Comparison of ENCODE assay signal across 18 cellular contexts in the genomic region with DNA sequence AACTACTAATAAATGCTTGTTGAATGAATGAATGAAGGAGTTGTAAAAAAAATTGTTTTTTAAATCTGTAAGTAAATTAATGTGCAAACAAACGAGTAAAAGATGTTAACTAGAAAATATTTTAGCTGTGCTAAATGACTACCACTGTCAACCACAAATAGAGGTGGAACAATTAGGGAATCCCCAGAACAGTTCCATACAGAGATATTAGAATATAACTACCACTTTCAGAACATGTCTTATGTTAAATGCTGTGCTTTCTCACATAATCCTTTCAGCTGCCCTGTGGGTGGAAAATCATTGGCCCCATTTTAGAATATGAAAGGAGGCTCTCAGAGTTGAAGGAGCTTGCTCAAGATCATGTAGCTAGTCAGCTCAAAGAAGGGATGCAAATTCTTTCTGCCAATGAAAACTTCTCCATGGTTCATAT.
A peak's percentile ranks its signal among the peaks of the same experiment; 100 is the strongest.
DNase-seq lines count a peak whose midpoint lies in the region; ATAC-seq, FAIRE-seq and TF ChIP-seq lines count a peak whose summit lies in the region.
"Had no signal": no experiment of that assay in that cellular context is flagged by ENCODE, and none has a peak within 500 bp of the region (broad histone marks: within the 10 kb centered on the region; RNA-seq: fewer than 3 reads in every experiment).

No MANE protein-coding gene starts in this region.

- H3K36me3 Mint-ChIP-seq in activated naive CD4-positive, alpha-beta T cell treated with anti-CD3 and anti-CD28 coated beads for 36 hours (ENCODE audit: low read depth): no peaks in the 10 kb centered on the region
- H3K36me3 Mint-ChIP-seq in stimulated activated memory B cell treated with anti-CD40 and anti-IgM and Interleukin-4, amounts not matched to agents 10 μg/mL and 1 μg/mL and 100 μg/mL, for 72 hours: no peaks in the 10 kb centered on the region

- H3K27ac ChIP-seq in small intestine (ENCODE audit: low read depth in 1 of 2, low read length in 1 of 2) (no peak overlapping the region), sigmoid colon (no peak overlapping the region)
- H3K27ac ChIP-seq: pancreas, SK-N-MC had no signal

- peak; percentile 40 for DNase-seq in activated naive CD4-positive, alpha-beta T cell treated with anti-CD3 and anti-CD28 coated beads for 36 hours
- no peak for DNase-seq in activated naive CD4-positive, alpha-beta T cell treated with anti-CD3 and anti-CD28 coated beads, Interleukin-2, amount 50 U/mL, for 16 hours
- DNase-seq in small intestine (no peak), sigmoid colon (no peak), NCI-H146 treated with DMSO at 0.1 percent for 48 hours (lab: John Stamatoyannopoulos, UW; ENCODE audit: unreplicated experiment) (no peak)
- DNase-seq: activated CD4-positive, alpha-beta T cell treated with anti-CD3 and anti-CD28 coated beads, Interleukin-2, amount 50 U/mL, for 1 hour; effector memory CD8-positive, alpha-beta T cell; GOT3; head of caudate nucleus; Kasumi-1; mesendoderm; NCI-H510A treated with DMSO at 0.1 percent for 48 hours; pancreas; stimulated activated CD4-positive, alpha-beta T cell treated with anti-CD3 and anti-CD28 coated beads, Interleukin-4, amount 100 ng/mL, for 4 hours had no signal

- H3K27ac Mint-ChIP-seq in activated naive CD4-positive, alpha-beta T cell treated with anti-CD3 and anti-CD28 coated beads for 36 hours: no peak overlapping the region
- peak overlapping the region; percentile 29 for H3K27ac Mint-ChIP-seq in stimulated activated memory B cell treated with anti-CD40 and anti-IgM and Interleukin-4, amounts not matched to agents 10 μg/mL and 1 μg/mL and 100 μg/mL, for 72 hours
- H3K27ac Mint-ChIP-seq: effector memory CD8-positive, alpha-beta T cell had no signal

- H3K4me1 ChIP-seq in small intestine (ENCODE audit: control insufficient read depth in 2 of 2, insufficient read depth in 1 of 2, low read depth in 1 of 2, low read length in 1 of 2) (no peaks in the 10 kb centered on the region), sigmoid colon (no peaks in the 10 kb centered on the region)
- H3K4me1 ChIP-seq: pancreas had no signal

- no peaks in the 10 kb centered on the region for H3K36me3 ChIP-seq in small intestine (ENCODE audit: control insufficient read depth in 2 of 2, insufficient read depth in 2 of 2, low read length in 2 of 2)
- H3K36me3 ChIP-seq in sigmoid colon: no peaks in the 10 kb centered on the region
- H3K36me3 ChIP-seq: pancreas had no signal

- TF ChIP-seq POLR2A in sigmoid colon (IDR thresholded peaks at IDR 0.05): no peak

- intact Hi-C loops in activated naive CD4-positive, alpha-beta T cell treated with anti-CD3 and anti-CD28 coated beads for 36 hours (cut with micrococcal nuclease): loop anchor here (1.0 kb wide), 2 partner anchors 8 to 10 kb away; no protein-coding TSS in a partner anchor
- intact Hi-C loops in sigmoid colon (cut with DNase I): no loop called here

- peaks cover 2% of the 10 kb centered on the region for H3K27me3 Mint-ChIP-seq in activated naive CD4-positive, alpha-beta T cell treated with anti-CD3 and anti-CD28 coated beads for 36 hours (ENCODE audit: low read depth)
- no peaks in the 10 kb centered on the region for H3K27me3 Mint-ChIP-seq in stimulated activated memory B cell treated with anti-CD40 and anti-IgM and Interleukin-4, amounts not matched to agents 10 μg/mL and 1 μg/mL and 100 μg/mL, for 72 hours
- H3K27me3 Mint-ChIP-seq: effector memory CD8-positive, alpha-beta T cell had no signal

- ATAC-seq in GM21723 (IDR thresholded peaks at IDR 0.05; ENCODE audit: unreplicated experiment): peak; percentile 79
- ATAC-seq in HG03135 (IDR thresholded peaks at IDR 0.05; ENCODE audit: unreplicated experiment): peak; percentile 62
- peak; percentile 78 for ATAC-seq in stimulated activated memory B cell treated with anti-CD40 and anti-IgM and Interleukin-4, amounts not matched to agents 10 μg/mL and 1 μg/mL and 100 μg/mL, for 72 hours
- ATAC-seq: effector memory CD8-positive, alpha-beta T cell; pancreas had no signal

- FAIRE-seq in small intestine (lab: Jason Lieb, UNC): no peak
- FAIRE-seq: pancreas had no signal

- CTCF ChIA-PET in activated naive CD4-positive, alpha-beta T cell treated with anti-CD3 and anti-CD28 coated beads for 36 hours (lab: Charles Lee): interaction anchor here (0.8 to 1.2 kb wide), 3 partner anchors 10 to 29 kb away, joined by 3 to 5 read pairs (median 3); no protein-coding TSS in a partner anchor

- TF ChIP-seq EP300 in sigmoid colon (IDR thresholded peaks at IDR 0.05): no peak

- no peaks in the 10 kb centered on the region for H3K27me3 ChIP-seq in small intestine (ENCODE audit: control insufficient read depth in 2 of 2, insufficient read depth in 2 of 2, low read length in 2 of 2)
- H3K27me3 ChIP-seq in sigmoid colon: no peaks in the 10 kb centered on the region
- H3K27me3 ChIP-seq: pancreas had no signal

- H3K4me3 ChIP-seq in small intestine (ENCODE audit: low read depth in 1 of 2, low read length in 2 of 2) (no peak overlapping the region), sigmoid colon (no peak overlapping the region)
- H3K4me3 ChIP-seq: pancreas, SK-N-MC had no signal

- 54 to 68% (median 60%) methylated on average over 1 of the region's 1 CpG for WGBS in small intestine, 3 donors
- 78 to 81% methylated on average over 1 of the region's 1 CpG for WGBS in sigmoid colon, 2 donors

- H3K4me1 Mint-ChIP-seq in activated naive CD4-positive, alpha-beta T cell treated with anti-CD3 and anti-CD28 coated beads for 36 hours (ENCODE audit: low read depth): peaks cover 32% of the 10 kb centered on the region
- peaks cover 6% of the 10 kb centered on the region for H3K4me1 Mint-ChIP-seq in stimulated activated memory B cell treated with anti-CD40 and anti-IgM and Interleukin-4, amounts not matched to agents 10 μg/mL and 1 μg/mL and 100 μg/mL, for 72 hours

- H3K9me3 Mint-ChIP-seq in activated naive CD4-positive, alpha-beta T cell treated with anti-CD3 and anti-CD28 coated beads for 36 hours: no peaks in the 10 kb centered on the region
- H3K9me3 Mint-ChIP-seq in stimulated activated memory B cell treated with anti-CD40 and anti-IgM and Interleukin-4, amounts not matched to agents 10 μg/mL and 1 μg/mL and 100 μg/mL, for 72 hours: no peaks in the 10 kb centered on the region
- H3K9me3 Mint-ChIP-seq: effector memory CD8-positive, alpha-beta T cell had no signal

- no peak for TF ChIP-seq CTCF in sigmoid colon (IDR thresholded peaks at IDR 0.05)

- H3K9me3 ChIP-seq in small intestine (ENCODE audit: control insufficient read depth, low read depth): no peaks in the 10 kb centered on the region
- H3K9me3 ChIP-seq in sigmoid colon: no peaks in the 10 kb centered on the region
- H3K9me3 ChIP-seq: pancreas had no signal

- H3K4me3 Mint-ChIP-seq in activated naive CD4-positive, alpha-beta T cell treated with anti-CD3 and anti-CD28 coated beads for 36 hours: no peak overlapping the region
- no peak overlapping the region for H3K4me3 Mint-ChIP-seq in stimulated activated memory B cell treated with anti-CD40 and anti-IgM and Interleukin-4, amounts not matched to agents 10 μg/mL and 1 μg/mL and 100 μg/mL, for 72 hours
- H3K4me3 Mint-ChIP-seq: effector memory CD8-positive, alpha-beta T cell had no signal
